Comparison of ENCODE assay signal across 1 cellular context in genomic region chr20:25695532-25696383, GRCh38.
A peak's percentile ranks its signal among the peaks of the same experiment; 100 is the strongest.
TF ChIP-seq lines count a peak whose summit lies in the region.

No MANE protein-coding gene starts in this region.

TF ChIP-seq in HepG2, 621 proteins besides CTCF, POLR2A, EP300 and RAD21 (continued from another document and continues in another):
- 0 out of 2 replicates have a peak, but pooled peaks have one; percentile 53 for TF ChIP-seq ZNF512 (CRISPR knock-in tag; IDR thresholded peaks at IDR 0.05)
- 0 out of 2 replicates have a peak, but pooled peaks have one; percentile 21 for TF ChIP-seq AHR (CRISPR knock-in tag; IDR thresholded peaks at IDR 0.05)
- TF ChIP-seq ZNF333 (CRISPR knock-in tag; IDR thresholded peaks at IDR 0.05; ENCODE audit: borderline replicate concordance): no peak
- TF ChIP-seq ZBTB3 (CRISPR knock-in tag; IDR thresholded peaks at IDR 0.05; ENCODE audit: borderline replicate concordance, low read depth): no peak
- TF ChIP-seq PAF1 (CRISPR knock-in tag; IDR thresholded peaks at IDR 0.05): 0 out of 2 replicates have a peak, but pooled peaks have one; percentile 34
- TF ChIP-seq ZNF383 (CRISPR knock-in tag; IDR thresholded peaks at IDR 0.05; ENCODE audit: borderline replicate concordance): no peak
- no peak for TF ChIP-seq MEF2D (CRISPR knock-in tag; IDR thresholded peaks at IDR 0.05)
- no peak for TF ChIP-seq ZNF564 (CRISPR knock-in tag; IDR thresholded peaks at IDR 0.05)
- TF ChIP-seq HNRNPH1 (optimal IDR thresholded peaks at IDR 0.05; ENCODE audit: low read depth, low read length): peak; percentile 60
- no peak for TF ChIP-seq HINFP (CRISPR knock-in tag; IDR thresholded peaks at IDR 0.05; ENCODE audit: low read depth)
- no peak for TF ChIP-seq RBFOX2 (IDR thresholded peaks at IDR 0.05; ENCODE audit: low read depth, low read length)
- TF ChIP-seq ZMAT5 (CRISPR knock-in tag; IDR thresholded peaks at IDR 0.05; ENCODE audit: borderline replicate concordance, low read depth): 0 out of 2 replicates have a peak, but pooled peaks have one; percentile 52
- no peak for TF ChIP-seq BCLAF1 (IDR thresholded peaks at IDR 0.05)
- no peak for TF ChIP-seq ZNF597 (CRISPR knock-in tag; IDR thresholded peaks at IDR 0.05)
- no peak for TF ChIP-seq DMAP1 (CRISPR knock-in tag; IDR thresholded peaks at IDR 0.05)
- TF ChIP-seq FOXJ3 (CRISPR knock-in tag; IDR thresholded peaks at IDR 0.05; ENCODE audit: borderline replicate concordance): no peak
- peak; percentile 14; the same call in 1 of the 2 replicates for TF ChIP-seq ZNF143 (CRISPR knock-in tag; IDR thresholded peaks at IDR 0.05)
- TF ChIP-seq PREB (CRISPR knock-in tag; IDR thresholded peaks at IDR 0.05): no peak
- 0 out of 2 replicates have a peak, but pooled peaks have one; percentile 5 for TF ChIP-seq ZSCAN5A (CRISPR knock-in tag; IDR thresholded peaks at IDR 0.05; ENCODE audit: borderline replicate concordance)
- TF ChIP-seq TEAD3 (CRISPR knock-in tag; optimal IDR thresholded peaks at IDR 0.05; ENCODE audit: borderline replicate concordance): no peak
- TF ChIP-seq SMAD3 (CRISPR knock-in tag; IDR thresholded peaks at IDR 0.05): no peak
- TF ChIP-seq ZNF543 (CRISPR knock-in tag; IDR thresholded peaks at IDR 0.05): no peak
- TF ChIP-seq ZMYM3 (CRISPR knock-in tag; IDR thresholded peaks at IDR 0.05): peak; percentile 34; the same call in 1 of the 2 replicates
- TF ChIP-seq ZNF503 (CRISPR knock-in tag; IDR thresholded peaks at IDR 0.05): 0 out of 2 replicates have a peak, but pooled peaks have one; percentile 22
- 0 out of 2 replicates have a peak, but pooled peaks have one; percentile 48 for TF ChIP-seq ZNF260 (CRISPR knock-in tag; IDR thresholded peaks at IDR 0.05; ENCODE audit: borderline replicate concordance, low read depth)
- TF ChIP-seq ZNF232 (CRISPR knock-in tag; IDR thresholded peaks at IDR 0.05; ENCODE audit: borderline replicate concordance): 0 out of 2 replicates have a peak, but pooled peaks have one; percentile 47
- no peak for TF ChIP-seq SAFB2 (CRISPR knock-in tag; IDR thresholded peaks at IDR 0.05; ENCODE audit: borderline replicate concordance, low read depth)
- no peak for TF ChIP-seq ZBTB21 (CRISPR knock-in tag; IDR thresholded peaks at IDR 0.05)
- TF ChIP-seq SRSF4 (IDR thresholded peaks at IDR 0.05; ENCODE audit: low read depth, low read length, poor library complexity, severe bottlenecking): peak; percentile 20
- TF ChIP-seq ZNF441 (CRISPR knock-in tag; IDR thresholded peaks at IDR 0.05; ENCODE audit: borderline replicate concordance): no peak
- no peak for TF ChIP-seq E2F2 (CRISPR knock-in tag; IDR thresholded peaks at IDR 0.05; ENCODE audit: borderline replicate concordance)
- TF ChIP-seq MLX (CRISPR knock-in tag; IDR thresholded peaks at IDR 0.05): no peak
- TF ChIP-seq YEATS2 (CRISPR knock-in tag; IDR thresholded peaks at IDR 0.05; ENCODE audit: borderline replicate concordance): no peak
- 0 out of 2 replicates have a peak, but pooled peaks have one; percentile 3 for TF ChIP-seq ZNF772 (CRISPR knock-in tag; IDR thresholded peaks at IDR 0.05)
- peak; percentile 23; the same call in 1 of the 2 replicates for TF ChIP-seq ZSCAN25 (CRISPR knock-in tag; IDR thresholded peaks at IDR 0.05)
- TF ChIP-seq ZNF263 (CRISPR knock-in tag; IDR thresholded peaks at IDR 0.05): peak; percentile 91
- TF ChIP-seq CBFB (CRISPR knock-in tag; IDR thresholded peaks at IDR 0.05): no peak
- TF ChIP-seq AGO1 (IDR thresholded peaks at IDR 0.05; ENCODE audit: low read depth, low read length, poor library complexity, severe bottlenecking): peak; percentile 52
- no peak for TF ChIP-seq ZFP37 (CRISPR knock-in tag; IDR thresholded peaks at IDR 0.05; ENCODE audit: borderline replicate concordance)
- no peak for TF ChIP-seq CENPT (CRISPR knock-in tag; IDR thresholded peaks at IDR 0.05; ENCODE audit: low read depth)
- no peak for TF ChIP-seq TFE3 (CRISPR knock-in tag; IDR thresholded peaks at IDR 0.05)
- TF ChIP-seq SP4 (CRISPR knock-in tag; IDR thresholded peaks at IDR 0.05): peak; percentile 45; the same call in 1 of the 2 replicates
- TF ChIP-seq IKZF4 (CRISPR knock-in tag; IDR thresholded peaks at IDR 0.05; ENCODE audit: borderline replicate concordance, low read depth, not compliant biosample characterization): peak; percentile 70
- no peak for TF ChIP-seq ZBTB34 (CRISPR knock-in tag; IDR thresholded peaks at IDR 0.05)
- TF ChIP-seq ZNF644 (CRISPR knock-in tag; IDR thresholded peaks at IDR 0.05; ENCODE audit: low read depth): no peak
- no peak for TF ChIP-seq HIVEP1 (CRISPR knock-in tag; IDR thresholded peaks at IDR 0.05)
- peak; percentile 53; the same call in 1 of the 2 replicates for TF ChIP-seq ZNF20 (CRISPR knock-in tag; IDR thresholded peaks at IDR 0.05)
